In genomic region chr4:109010534-109010933, GRCh38 we compare ENCODE assay signal across 17 cellular contexts.
DNase-seq lines count a peak whose midpoint lies in the region; FAIRE-seq and TF ChIP-seq lines count a peak whose summit lies in the region.
"Had no signal": no experiment of that assay in that cellular context is flagged by ENCODE, and none has a peak within 500 bp of the region (broad histone marks: within the 10 kb centered on the region; RNA-seq: fewer than 3 reads in every experiment).

No MANE protein-coding gene starts in this region.

- H3K9me3 Mint-ChIP-seq in chondrocyte (ENCODE audit: low read depth) (no peaks in the 10 kb centered on the region), mesothelial cell of epicardium (no peaks in the 10 kb centered on the region)
- H3K9me3 Mint-ChIP-seq: CD4-positive, alpha-beta memory T cell had no signal

- 40 to 83% (median 73%) methylated on average over 2 of the region's 2 CpGs for WGBS in small intestine, 3 donors

- peaks cover 21% of the 10 kb centered on the region for H3K4me1 Mint-ChIP-seq in chondrocyte (ENCODE audit: low read depth)
- peaks cover 25% of the 10 kb centered on the region for H3K4me1 Mint-ChIP-seq in mesothelial cell of epicardium

- no peak overlapping the region for H3K4me3 Mint-ChIP-seq in chondrocyte (ENCODE audit: unreplicated experiment)
- no peak overlapping the region for H3K4me3 Mint-ChIP-seq in mesothelial cell of epicardium
- H3K4me3 Mint-ChIP-seq: CD4-positive, alpha-beta memory T cell had no signal

- FAIRE-seq in small intestine (lab: Jason Lieb, UNC) = peak; percentile 19
- no peak for FAIRE-seq in kidney (lab: Jason Lieb, UNC)
- FAIRE-seq: GM12878, HTR-8/SVneo had no signal

- H3K27me3 ChIP-seq in SJCRH30 = no peaks in the 10 kb centered on the region
- H3K27me3 ChIP-seq in small intestine (ENCODE audit: control insufficient read depth in 2 of 2, insufficient read depth in 2 of 2, low read length in 2 of 2) = no peaks in the 10 kb centered on the region
- H3K27me3 ChIP-seq: SJSA1 had no signal

- DNase-seq in SJCRH30 = peak in 1 of 2 experiments; percentile 14
- no peak for DNase-seq in chondrocyte (ENCODE audit: low spot score)
- no peak for DNase-seq in mesothelial cell of epicardium (ENCODE audit: low spot score in 2 of 2, unreplicated experiment in 2 of 2)
- DNase-seq in small intestine = no peak
- no peak for DNase-seq in NCI-H1694 treated with DMSO at 0.1 percent for 48 hours (lab: John Stamatoyannopoulos, UW)
- no peak for DNase-seq in kidney
- no peak for DNase-seq in GOT3 (lab: John Stamatoyannopoulos, UW)
- DNase-seq: CD4-positive, alpha-beta memory T cell; DMS53; NCI-H1105 treated with DMSO at 0.1 percent for 48 hours; NCI-H2227 treated with DMSO at 0.1 percent for 48 hours; PC-9 had no signal

- H3K9ac ChIP-seq in kidney (ENCODE audit: low read length in 2 of 2) = no peak overlapping the region

- intact Hi-C loops in kidney (cut with DNase I) = no loop called here

- H3K27ac ChIP-seq in SJCRH30 (peak overlapping the region; percentile 76), small intestine (ENCODE audit: low read depth in 1 of 2, low read length in 1 of 2) (no peak overlapping the region), kidney (ENCODE audit: low read depth in 2 of 2, low read length in 2 of 2) (no peak overlapping the region)
- H3K27ac ChIP-seq: HL-60, PC-9, RWPE1, SJSA1 had no signal

- H3K27ac Mint-ChIP-seq in chondrocyte (ENCODE audit: unreplicated experiment) (peak overlapping the region; percentile 69), mesothelial cell of epicardium (peak overlapping the region; percentile 87)
- H3K27ac Mint-ChIP-seq: CD4-positive, alpha-beta memory T cell had no signal

- H3K4me3 ChIP-seq in SJCRH30 (no peak overlapping the region), small intestine (ENCODE audit: low read depth in 1 of 2, low read length in 2 of 2) (no peak overlapping the region), kidney (ENCODE audit: low read length in 2 of 2) (no peak overlapping the region)
- H3K4me3 ChIP-seq: GM12878, PC-9, SJSA1 had no signal

- H3K4me1 ChIP-seq in SJCRH30 (peaks cover 22% of the 10 kb centered on the region), small intestine (ENCODE audit: control insufficient read depth in 2 of 2, insufficient read depth in 1 of 2, low read depth in 1 of 2, low read length in 1 of 2) (no peaks in the 10 kb centered on the region), kidney (ENCODE audit: control insufficient read depth in 1 of 2, insufficient read depth in 1 of 2, low read depth in 1 of 2, low read length in 2 of 2) (peaks cover 0 to 3% of the 10 kb centered on the region in 2 donors)

- H3K9me3 ChIP-seq in SJCRH30 (replicated peaks) (no peaks in the 10 kb centered on the region), small intestine (ENCODE audit: control insufficient read depth, low read depth) (no peaks in the 10 kb centered on the region), kidney (ENCODE audit: control insufficient read depth in 1 of 2, low read length in 2 of 2) (no peaks in the 10 kb centered on the region)
- H3K9me3 ChIP-seq: SJSA1 had no signal

- H3K27me3 Mint-ChIP-seq in chondrocyte (ENCODE audit: low read depth) (no peaks in the 10 kb centered on the region), mesothelial cell of epicardium (ENCODE audit: low read depth) (no peaks in the 10 kb centered on the region)

- TF ChIP-seq CTCF in chondrocyte (IDR thresholded peaks at IDR 0.05) = no peak
- TF ChIP-seq CTCF in mesothelial cell of epicardium (IDR thresholded peaks at IDR 0.05; ENCODE audit: unreplicated experiment) = no peak
- TF ChIP-seq CTCF in kidney (IDR thresholded peaks at IDR 0.05; ENCODE audit: borderline replicate concordance, extremely low read depth, insufficient read depth) = no peak

- H3K36me3 ChIP-seq in SJCRH30 (no peaks in the 10 kb centered on the region), small intestine (ENCODE audit: control insufficient read depth in 2 of 2, insufficient read depth in 2 of 2, low read length in 2 of 2) (no peaks in the 10 kb centered on the region), kidney (ENCODE audit: control insufficient read depth in 1 of 2, insufficient read depth in 2 of 2, low read length in 2 of 2) (no peaks in the 10 kb centered on the region)
- H3K36me3 ChIP-seq: SJSA1 had no signal

- H3K36me3 Mint-ChIP-seq in chondrocyte (ENCODE audit: low read depth) (no peaks in the 10 kb centered on the region), mesothelial cell of epicardium (peaks cover 3% of the 10 kb centered on the region)
- H3K36me3 Mint-ChIP-seq: CD4-positive, alpha-beta memory T cell had no signal
